14 cellular contexts compared by ENCODE assay signal in genomic region chr6:113734886-113735481, GRCh38.
A peak's percentile ranks its signal among the peaks of the same experiment; 100 is the strongest.
DNase-seq lines count a peak whose midpoint lies in the region; ATAC-seq, FAIRE-seq and TF ChIP-seq lines count a peak whose summit lies in the region.
"Had no signal": no experiment of that assay in that cellular context is flagged by ENCODE, and none has a peak within 500 bp of the region (broad histone marks: within the 10 kb centered on the region; RNA-seq: fewer than 3 reads in every experiment).

No MANE protein-coding gene starts in this region.

- H3K79me2 ChIP-seq in HepG2 (ENCODE audit: insufficient read depth, low read length): no peaks in the 10 kb centered on the region

- in situ Hi-C loops in HepG2 (cut with HindIII; ENCODE audit: extremely low pct_ligation_motif_present, low pct_unique_long_range_greater_than_20kb): no loop called here

- DNase-seq in HL-60 (ENCODE audit: low read depth in 1 of 2, low spot score in 1 of 2): peak in 1 of 2 experiments; percentile 8
- DNase-seq in astrocyte of the hippocampus (ENCODE audit: low read depth, low spot score): peak; percentile 49
- no peak for DNase-seq in HepG2 (ENCODE audit: low spot score)
- no peak for DNase-seq in NCI-H2029 treated with DMSO at 0.1 percent for 48 hours (lab: John Stamatoyannopoulos, UW)
- DNase-seq in NCI-H1417 (lab: John Stamatoyannopoulos, UW): no peak
- no peak for DNase-seq in NCI-H2227 treated with DMSO at 0.1 percent for 48 hours (lab: John Stamatoyannopoulos, UW)
- DNase-seq in T-helper 17 cell: no peak
- DNase-seq: activated B cell treated with CpG ODN at 0.5 μM for 24 hours, Calu3, NCI-H2107 had no signal

- peak overlapping the region in 7 of 11 experiments; percentile 15 to 46 (median 40); a peak in 8 of 22 replicates for H3K27ac ChIP-seq in BLaER1 treated with 17β-estradiol and CSF1 and Interleukin-3, amounts not matched to agents 10 nM and 100 nM
- H3K27ac ChIP-seq in HL-60 (replicated peaks) (peak overlapping the region; percentile 38; the same call in 1 of the 2 replicates), HepG2 (ENCODE audit: extremely low read length, insufficient read depth, low read length) (no peak overlapping the region)

- TF ChIP-seq POLR2A in HepG2 (IDR thresholded peaks at IDR 0.05; ENCODE audit: insufficient read depth in 1 of 2, low read depth in 2 of 2, low read length in 2 of 2): no peak

- no TSS peak for BruUV-seq in HepG2 (replicated peaks; lab: Mats Ljungman, UMichigan)

- H3K4me1 ChIP-seq in BLaER1 treated with 17β-estradiol and CSF1 and Interleukin-3, amounts not matched to agents 10 nM and 100 nM: peaks cover 0 to 36% (median 7%) of the 10 kb centered on the region in 10 experiments; a peak in 10 of 20 replicates
- H3K4me1 ChIP-seq in HepG2 (ENCODE audit: insufficient read depth, low read length): peaks cover 19% of the 10 kb centered on the region

- TF ChIP-seq CTCF in HL-60 (IDR thresholded peaks at IDR 0.05; ENCODE audit: insufficient read depth, low read length) (no peak), HepG2 (CRISPR knock-in tag; IDR thresholded peaks at IDR 0.05) (no peak)

- H3K9ac ChIP-seq in BLaER1 treated with 17β-estradiol and CSF1 and Interleukin-3, amounts not matched to agents 10 nM and 100 nM: no peak overlapping the region; a peak in 1 of 22 replicates
- H3K9ac ChIP-seq in HepG2 (ENCODE audit: insufficient read depth, low read depth, low read length): no peak overlapping the region

- H3K27ac Mint-ChIP-seq in T-helper 17 cell: no peak overlapping the region
- H3K27ac Mint-ChIP-seq: activated B cell treated with CpG ODN at 0.5 μM for 24 hours had no signal

- CTCF ChIA-PET in HepG2 (lab: Yijun Ruan, JAX; ENCODE audit: low intra/inter-chr PET ratio, low total read pairs): no interaction called here

- H3K9me3 ChIP-seq in BLaER1 treated with 17β-estradiol and CSF1 and Interleukin-3, amounts not matched to agents 10 nM and 100 nM (replicated peaks in 1 of 11): no peaks in the 10 kb centered on the region; a peak in 1 of 22 replicates
- H3K9me3 ChIP-seq in HepG2 (ENCODE audit: low read length) (no peaks in the 10 kb centered on the region), T-helper 17 cell (ENCODE audit: control insufficient read depth, low read length, poor library complexity, severe bottlenecking) (no peaks in the 10 kb centered on the region)

- no peak for FAIRE-seq in HepG2 (lab: Jason Lieb, UNC)
- FAIRE-seq: colon, HTR-8/SVneo, RCC 7860 had no signal

- H3K36me3 ChIP-seq in BLaER1 treated with 17β-estradiol and CSF1 and Interleukin-3, amounts not matched to agents 10 nM and 100 nM: no peaks in the 10 kb centered on the region
- no peaks in the 10 kb centered on the region for H3K36me3 ChIP-seq in HepG2 (replicated peaks in 1 of 2; ENCODE audit: control insufficient read depth in 1 of 2, insufficient read depth in 2 of 2, low read length in 2 of 2)

- H2AFZ ChIP-seq in HepG2 (ENCODE audit: low read length): no peak overlapping the region

- intact Hi-C loops in HepG2 (cut with micrococcal nuclease; ENCODE audit: unreplicated experiment): no loop called here

- no peak overlapping the region for H3K4me3 Mint-ChIP-seq in T-helper 17 cell
- H3K4me3 Mint-ChIP-seq: activated B cell treated with CpG ODN at 0.5 μM for 24 hours had no signal

- H3K4me2 ChIP-seq in BLaER1 treated with 17β-estradiol and CSF1 and Interleukin-3, amounts not matched to agents 10 nM and 100 nM: peak overlapping the region in 6 of 11 experiments; percentile 6 to 77 (median 54); a peak in 10 of 22 replicates
- no peak overlapping the region for H3K4me2 ChIP-seq in HepG2 (ENCODE audit: low read depth, low read length)

- ATAC-seq in HepG2 (no peak), T-helper 17 cell (no peak)

- TF ChIP-seq RAD21 in HepG2 (CRISPR knock-in tag; IDR thresholded peaks at IDR 0.05): no peak

- H4K20me1 ChIP-seq in BLaER1 treated with 17β-estradiol and CSF1 and Interleukin-3, amounts not matched to agents 10 nM and 100 nM: no peaks in the 10 kb centered on the region
- H4K20me1 ChIP-seq in HepG2 (ENCODE audit: insufficient read depth, low read length): no peaks in the 10 kb centered on the region

- H3K27me3 ChIP-seq in BLaER1 treated with 17β-estradiol and CSF1 and Interleukin-3, amounts not matched to agents 10 nM and 100 nM: no peaks in the 10 kb centered on the region
- no peaks in the 10 kb centered on the region for H3K27me3 ChIP-seq in HL-60 (ENCODE audit: insufficient read depth, poor library complexity, severe bottlenecking)
- H3K27me3 ChIP-seq in HepG2 (ENCODE audit: control insufficient read depth in 1 of 2, insufficient read depth in 2 of 2, low read length in 2 of 2): no peaks in the 10 kb centered on the region

- H3K4me1 Mint-ChIP-seq in T-helper 17 cell: no peaks in the 10 kb centered on the region

- POLR2A ChIA-PET in HepG2 (lab: Yijun Ruan, JAX): no interaction called here

- no peak for TF ChIP-seq EP300 in HepG2 (IDR thresholded peaks at IDR 0.05; ENCODE audit: low read depth in 2 of 2, low read length in 2 of 2)
- TF ChIP-seq EP300 in HepG2 (CRISPR knock-in tag; IDR thresholded peaks at IDR 0.05; ENCODE audit: borderline replicate concordance): no peak

- H3K27me3 Mint-ChIP-seq in T-helper 17 cell: peaks cover 16% of the 10 kb centered on the region
- H3K27me3 Mint-ChIP-seq: activated B cell treated with CpG ODN at 0.5 μM for 24 hours had no signal

- no peaks in the 10 kb centered on the region for H3K36me3 Mint-ChIP-seq in T-helper 17 cell (ENCODE audit: low read depth)

- WGBS in HepG2 (ENCODE audit: low lambda C conversion rate): 70% methylated on average over 4 of the region's 4 CpGs

- H3K4me3 ChIP-seq in BLaER1 treated with 17β-estradiol and CSF1 and Interleukin-3, amounts not matched to agents 10 nM and 100 nM: no peak overlapping the region
- no peak overlapping the region for H3K4me3 ChIP-seq in HL-60 (replicated peaks; ENCODE audit: insufficient read depth, low read length)
- H3K4me3 ChIP-seq in HepG2 (replicated peaks in 1 of 3; ENCODE audit: insufficient read depth in 1 of 3, low read depth in 2 of 3, low read length in 3 of 3): no peak overlapping the region

TF ChIP-seq in HepG2, 621 proteins besides CTCF, POLR2A, EP300 and RAD21:
- TF ChIP-seq NFE2L2 (IDR thresholded peaks at IDR 0.05; ENCODE audit: low read length): peak; percentile 42; the same call in 1 of the 2 replicates
- no peak for TF ChIP-seq MED1 (CRISPR knock-in tag; IDR thresholded peaks at IDR 0.05)
- no peak for TF ChIP-seq ZNF331 (CRISPR knock-in tag; IDR thresholded peaks at IDR 0.05)
- TF ChIP-seq ZNF775 (CRISPR knock-in tag; IDR thresholded peaks at IDR 0.05; ENCODE audit: borderline replicate concordance): no peak
- TF ChIP-seq GFI1 (CRISPR knock-in tag; IDR thresholded peaks at IDR 0.05; ENCODE audit: borderline replicate concordance): no peak
- no peak for TF ChIP-seq AGO2 (optimal IDR thresholded peaks at IDR 0.05; ENCODE audit: low read depth, low read length)
- TF ChIP-seq, protein P1, sequence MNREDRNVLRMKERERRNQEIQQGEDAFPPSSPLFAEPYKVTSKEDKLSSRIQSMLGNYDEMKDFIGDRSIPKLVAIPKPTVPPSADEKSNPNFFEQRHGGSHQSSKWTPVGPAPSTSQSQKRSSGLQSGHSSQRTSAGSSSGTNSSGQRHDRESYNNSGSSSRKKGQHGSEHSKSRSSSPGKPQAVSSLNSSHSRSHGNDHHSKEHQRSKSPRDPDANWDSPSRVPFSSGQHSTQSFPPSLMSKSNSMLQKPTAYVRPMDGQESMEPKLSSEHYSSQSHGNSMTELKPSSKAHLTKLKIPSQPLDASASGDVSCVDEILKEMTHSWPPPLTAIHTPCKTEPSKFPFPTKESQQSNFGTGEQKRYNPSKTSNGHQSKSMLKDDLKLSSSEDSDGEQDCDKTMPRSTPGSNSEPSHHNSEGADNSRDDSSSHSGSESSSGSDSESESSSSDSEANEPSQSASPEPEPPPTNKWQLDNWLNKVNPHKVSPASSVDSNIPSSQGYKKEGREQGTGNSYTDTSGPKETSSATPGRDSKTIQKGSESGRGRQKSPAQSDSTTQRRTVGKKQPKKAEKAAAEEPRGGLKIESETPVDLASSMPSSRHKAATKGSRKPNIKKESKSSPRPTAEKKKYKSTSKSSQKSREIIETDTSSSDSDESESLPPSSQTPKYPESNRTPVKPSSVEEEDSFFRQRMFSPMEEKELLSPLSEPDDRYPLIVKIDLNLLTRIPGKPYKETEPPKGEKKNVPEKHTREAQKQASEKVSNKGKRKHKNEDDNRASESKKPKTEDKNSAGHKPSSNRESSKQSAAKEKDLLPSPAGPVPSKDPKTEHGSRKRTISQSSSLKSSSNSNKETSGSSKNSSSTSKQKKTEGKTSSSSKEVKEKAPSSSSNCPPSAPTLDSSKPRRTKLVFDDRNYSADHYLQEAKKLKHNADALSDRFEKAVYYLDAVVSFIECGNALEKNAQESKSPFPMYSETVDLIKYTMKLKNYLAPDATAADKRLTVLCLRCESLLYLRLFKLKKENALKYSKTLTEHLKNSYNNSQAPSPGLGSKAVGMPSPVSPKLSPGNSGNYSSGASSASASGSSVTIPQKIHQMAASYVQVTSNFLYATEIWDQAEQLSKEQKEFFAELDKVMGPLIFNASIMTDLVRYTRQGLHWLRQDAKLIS (CRISPR knock-in tag; IDR thresholded peaks at IDR 0.05): no peak
